ENCODE assay signal across 7 cellular contexts in the genomic region with DNA sequence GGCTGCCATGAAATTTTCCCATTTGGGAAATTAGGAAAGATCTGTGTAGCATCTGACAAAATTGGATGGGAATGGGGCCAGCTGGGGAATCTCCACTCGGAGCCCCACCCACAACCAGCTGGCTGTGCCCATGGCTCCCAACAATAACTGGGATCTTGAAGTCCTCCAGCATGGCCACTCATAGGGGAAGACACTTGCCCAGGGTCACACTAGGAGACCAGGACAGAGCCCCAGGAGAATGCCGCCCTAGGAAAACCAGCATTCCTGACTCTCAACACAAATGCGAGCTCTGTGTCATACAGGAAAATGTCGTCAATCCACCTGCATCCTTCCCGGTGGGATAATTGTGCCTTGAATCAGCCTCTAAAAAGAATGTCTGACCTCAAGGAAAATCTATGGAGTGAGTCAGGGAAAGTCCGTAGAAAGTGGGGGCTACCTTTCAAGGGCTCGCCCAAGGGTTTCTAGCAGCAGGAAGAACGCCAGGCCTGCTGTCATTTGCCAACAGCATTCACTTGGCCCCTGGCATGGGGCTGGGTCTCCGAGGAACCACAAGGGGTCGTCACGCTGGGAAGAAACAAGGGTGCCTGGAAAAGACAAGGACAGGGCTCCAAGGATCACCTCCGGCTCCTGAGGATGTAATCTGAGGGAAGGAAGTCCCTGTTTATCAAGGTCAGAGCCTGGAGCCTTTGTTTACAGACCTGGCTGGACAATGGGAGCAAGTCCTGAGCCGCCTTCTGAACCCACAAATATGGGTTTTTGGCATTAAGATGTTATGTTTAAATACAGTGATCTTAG. TPM values are rescaled to one million over a fixed set of nuclear protein-coding genes. Genes with fewer than 3 reads are reported as not detected.
A peak's percentile ranks its signal among the peaks of the same experiment; 100 is the strongest.
DNase-seq lines count a peak whose midpoint lies in the region; ATAC-seq, FAIRE-seq and TF ChIP-seq lines count a peak whose summit lies in the region.

No MANE protein-coding gene starts in this region.

- no peak for TF ChIP-seq CTCF in coronary artery (IDR thresholded peaks at IDR 0.05)
- TF ChIP-seq CTCF in left lung (IDR thresholded peaks at IDR 0.05) = no peak

- H3K4me3 ChIP-seq in coronary artery (no peak overlapping the region), left lung (no peak overlapping the region)

- intact Hi-C loops in left lung (cut with DNase I) = no loop called here

- no peaks in the 10 kb centered on the region for H3K36me3 ChIP-seq in left lung

- no peaks in the 10 kb centered on the region for H3K27me3 ChIP-seq in left lung

- H3K9me3 ChIP-seq in left lung = no peaks in the 10 kb centered on the region

- FAIRE-seq in urothelium cell line (lab: Jason Lieb, UNC) = no peak

- H3K27ac ChIP-seq in coronary artery (peak overlapping the region; percentile 26 to 74), left lung (peak overlapping the region; percentile 64 to 65)

- H3K4me1 ChIP-seq in left lung = peaks cover 0 to 14% of the 10 kb centered on the region in 2 donors

- peak; percentile 20; the same call in 1 of the 2 replicates for TF ChIP-seq EP300 in Ishikawa (IDR thresholded peaks at IDR 0.05; ENCODE audit: borderline replicate concordance)

- TF ChIP-seq RAD21 in Ishikawa (IDR thresholded peaks at IDR 0.05; ENCODE audit: low read depth) = no peak

- peak; percentile 34 for ATAC-seq in left lung

- DNase-seq in coronary artery (ENCODE audit: low spot score) = no peak
- DNase-seq in left lung = peak in 1 of 2 donors; percentile 33
- DNase-seq in urothelium cell line (ENCODE audit: low spot score) = peak; percentile 83
- no peak for DNase-seq in DMS114 treated with DMSO at 0.1 percent for 48 hours (lab: John Stamatoyannopoulos, UW; ENCODE audit: unreplicated experiment)
- DNase-seq in activated CD4-positive, alpha-beta T cell treated with anti-CD3 and anti-CD28 coated beads for 48 hours = no peak
- DNase-seq in stimulated activated CD4-positive, alpha-beta T cell treated with anti-CD3 and anti-CD28 coated beads, Interleukin-4, amount 100 ng/mL, for 24 hours = no peak

TF ChIP-seq in Ishikawa, 13 proteins besides CTCF, POLR2A, EP300 and RAD21:
- no peak for TF ChIP-seq CREB1 (IDR thresholded peaks at IDR 0.05; ENCODE audit: low read depth)
- no peak for TF ChIP-seq FOXM1 (IDR thresholded peaks at IDR 0.05; ENCODE audit: borderline replicate concordance, low read depth)
- TF ChIP-seq TEAD4 (IDR thresholded peaks at IDR 0.05) = peak; percentile 45
- TF ChIP-seq NFIC (IDR thresholded peaks at IDR 0.05) = no peak
TF ChIP-seq in Ishikawa: peak in this region for 1.

RNA-seq across cellular contexts. Expression of gene CDH5, which starts 15.9 kb away (rescaled TPM):
- 10 to 100 TPM; 77.2 to 86.5 TPM for total RNA-seq in left lung

RNA-seq across cellular contexts. Expression of gene BEAN1, which starts 44.7 kb away (rescaled TPM):
- 1 to 10 TPM in 1 of 2 donors, under 1 TPM in 1; 0.65 to 2.0 TPM for total RNA-seq in left lung
